In genomic region chr2:240796543-240797499, GRCh38 we compare ENCODE assay signal across 20 cellular contexts. TPM values are rescaled to one million over a fixed set of nuclear protein-coding genes. Genes with fewer than 3 reads are reported as not detected.
A peak's percentile ranks its signal among the peaks of the same experiment; 100 is the strongest.
DNase-seq lines count a peak whose midpoint lies in the region; ATAC-seq and TF ChIP-seq lines count a peak whose summit lies in the region.
"Had no signal": no experiment of that assay in that cellular context is flagged by ENCODE, and none has a peak within 500 bp of the region (broad histone marks: within the 10 kb centered on the region; RNA-seq: fewer than 3 reads in every experiment).

No MANE protein-coding gene starts in this region.

- ATAC-seq in activated CD8-positive, alpha-beta memory T cell treated with anti-CD3 and anti-CD28 coated beads, Interleukin-2, amount 10 ng/mL, durations not matched to agents 7 days and 5 days = no peak
- ATAC-seq in GM18511 (IDR thresholded peaks at IDR 0.05; ENCODE audit: unreplicated experiment) = no peak

- H3K36me3 Mint-ChIP-seq in activated CD8-positive, alpha-beta memory T cell treated with anti-CD3 and anti-CD28 coated beads, Interleukin-2, amount 10 ng/mL, durations not matched to agents 7 days and 5 days = no peaks in the 10 kb centered on the region

- H3K4me1 ChIP-seq in osteoblast (ENCODE audit: insufficient read depth, low read length) = no peaks in the 10 kb centered on the region

- peaks cover 41% of the 10 kb centered on the region for H3K27me3 ChIP-seq in osteoblast (ENCODE audit: insufficient read depth, low read length)
- H3K27me3 ChIP-seq: cardiac muscle cell, hepatocyte had no signal

- no peak for TF ChIP-seq CTCF in osteoblast (IDR thresholded peaks at IDR 0.05; ENCODE audit: extremely low read depth, low read depth, low read length)

- H3K79me2 ChIP-seq in osteoblast (ENCODE audit: insufficient read depth, low read length) = no peaks in the 10 kb centered on the region
- H3K79me2 ChIP-seq: hepatocyte had no signal

- no peak overlapping the region for H3K4me2 ChIP-seq in osteoblast (ENCODE audit: insufficient read depth, low read length)
- H3K4me2 ChIP-seq: hepatocyte had no signal

- H3K27ac Mint-ChIP-seq in activated CD8-positive, alpha-beta memory T cell treated with anti-CD3 and anti-CD28 coated beads, Interleukin-2, amount 10 ng/mL, durations not matched to agents 7 days and 5 days = no peak overlapping the region

- no peaks in the 10 kb centered on the region for H3K36me3 ChIP-seq in osteoblast (ENCODE audit: insufficient read depth, low read length)
- H3K36me3 ChIP-seq: cardiac muscle cell had no signal

- no peaks in the 10 kb centered on the region for H4K20me1 ChIP-seq in osteoblast (ENCODE audit: insufficient read depth, low read length)

- H3K9me3 Mint-ChIP-seq in activated CD8-positive, alpha-beta memory T cell treated with anti-CD3 and anti-CD28 coated beads, Interleukin-2, amount 10 ng/mL, durations not matched to agents 7 days and 5 days (ENCODE audit: low read depth) = no peaks in the 10 kb centered on the region

- no peak overlapping the region for H2AFZ ChIP-seq in osteoblast (ENCODE audit: low read length)
- H2AFZ ChIP-seq: hepatocyte had no signal

- CTCF ChIA-PET in activated CD8-positive, alpha-beta memory T cell treated with anti-CD3 and anti-CD28 coated beads, Interleukin-2, amount 10 ng/mL, durations not matched to agents 7 days and 5 days (lab: Charles Lee) = no interaction called here

- peak; percentile 9 for DNase-seq in activated CD8-positive, alpha-beta memory T cell treated with anti-CD3 and anti-CD28 coated beads, Interleukin-2, amount 50 U/mL, for 4 hours
- DNase-seq in activated CD8-positive, alpha-beta memory T cell treated with anti-CD3 and anti-CD28 coated beads, Interleukin-2, amount 10 ng/mL, durations not matched to agents 7 days and 5 days = no peak
- DNase-seq in COLO668 (lab: John Stamatoyannopoulos, UW; ENCODE audit: unreplicated experiment) = peak; percentile 38
- peak; percentile 84 for DNase-seq in SHP77 treated with DMSO at 0.1 percent for 48 hours (lab: John Stamatoyannopoulos, UW)
- peak; percentile 41 for DNase-seq in osteoblast (ENCODE audit: insufficient read length, low spot score, missing footprints)
- no peak for DNase-seq in NCI-H82 treated with DMSO at 0.1 percent for 48 hours (lab: John Stamatoyannopoulos, UW; ENCODE audit: unreplicated experiment)
- no peak for DNase-seq in C1 segment of cervical spinal cord (lab: John Stamatoyannopoulos, UW)
- DNase-seq: activated CD4-positive, alpha-beta T cell treated with anti-CD3 and anti-CD28 coated beads for 4 hours; DMS 273 treated with DMSO at 0.1 percent for 48 hours; GDM1; H7; KG1; NCI-H1694 treated with DMSO at 0.1 percent for 48 hours; NCI-H446 treated with DMSO at 0.1 percent for 48 hours; SW 1271 had no signal

- no peaks in the 10 kb centered on the region for H3K4me1 Mint-ChIP-seq in activated CD8-positive, alpha-beta memory T cell treated with anti-CD3 and anti-CD28 coated beads, Interleukin-2, amount 10 ng/mL, durations not matched to agents 7 days and 5 days

- no peak overlapping the region for H3K4me3 Mint-ChIP-seq in activated CD8-positive, alpha-beta memory T cell treated with anti-CD3 and anti-CD28 coated beads, Interleukin-2, amount 10 ng/mL, durations not matched to agents 7 days and 5 days

- no peak overlapping the region for H3K27ac ChIP-seq in osteoblast (ENCODE audit: low read depth, low read length)
- H3K27ac ChIP-seq: cardiac muscle cell, hepatocyte, RWPE1 had no signal

- no peaks in the 10 kb centered on the region for H3K9me3 ChIP-seq in osteoblast (ENCODE audit: low read depth, low read length)

- H3K4me3 ChIP-seq in osteoblast (ENCODE audit: insufficient read depth, low read length) = no peak overlapping the region
- H3K4me3 ChIP-seq: cardiac muscle cell, hepatocyte had no signal

- H3K27me3 Mint-ChIP-seq in activated CD8-positive, alpha-beta memory T cell treated with anti-CD3 and anti-CD28 coated beads, Interleukin-2, amount 10 ng/mL, durations not matched to agents 7 days and 5 days = peaks cover 20% of the 10 kb centered on the region

RNA-seq across cellular contexts. Expression of gene KIF1A, which starts 23.2 kb away (rescaled TPM):
- 1 to 10 TPM in 1 of 2 experiments, under 1 TPM in 1; 0.76 to 4.6 TPM for total RNA-seq in activated CD8-positive, alpha-beta memory T cell treated with anti-CD3 and anti-CD28 coated beads, Interleukin-2, amount 10 ng/mL, durations not matched to agents 7 days and 5 days
- total RNA-seq in osteoblast = under 0.01 TPM in 1 of 2 replicates, not detected in the other
- total RNA-seq: fibroblast of villous mesenchyme had no signal

Comparison
In these comparisons a context has a peak if more than half of its experiments do, and no peak if none do; other contexts are left out.
1. DNase-seq: peak in activated CD8-positive, alpha-beta memory T cell treated with anti-CD3 and anti-CD28 coated beads, Interleukin-2, amount 50 U/mL, for 4 hours (single experiment), COLO668 (single experiment), SHP77 treated with DMSO at 0.1 percent for 48 hours (single experiment) and osteoblast (single experiment); none in activated CD8-positive, alpha-beta memory T cell treated with anti-CD3 and anti-CD28 coated beads, Interleukin-2, amount 10 ng/mL, durations not matched to agents 7 days and 5 days (single experiment), NCI-H82 treated with DMSO at 0.1 percent for 48 hours (single experiment) and C1 segment of cervical spinal cord (0 of 14).